ENCODE assay signal across 22 cellular contexts in genomic region chr9:87799503-87799902, GRCh38.
"Had no signal": no experiment of that assay in that cellular context is flagged by ENCODE, and none has a peak within 500 bp of the region (broad histone marks: within the 10 kb centered on the region; RNA-seq: fewer than 3 reads in every experiment).

No MANE protein-coding gene starts in this region.

- H3K9ac ChIP-seq: SK-N-SH had no signal

- H3K27ac ChIP-seq: RWPE1 had no signal

- H3K4me2 ChIP-seq: SK-N-SH had no signal

- H3K4me3 ChIP-seq: MG63 had no signal

- H3K36me3 ChIP-seq: MG63 had no signal

- H3K9me3 ChIP-seq: MG63, SK-N-SH had no signal

- ATAC-seq: Panc1, PC-3 had no signal

- H3K27me3 ChIP-seq: MG63 had no signal

- DNase-seq: Karpas-422, KG1, MG63, NCI-H1092, NCI-H1105 treated with DMSO at 0.1 percent for 48 hours, NCI-H1417 treated with DMSO at 0.1 percent for 48 hours, NCI-H146, NCI-H1694 treated with DMSO at 0.1 percent for 48 hours, NCI-H2029, NCI-H2081 treated with DMSO at 0.1 percent for 48 hours, NCI-H2171, NCI-H226, NCI-H446, NCI-H510A, NCI-H524 treated with DMSO at 0.1 percent for 48 hours, NCI-H69, NCI-H774, PC-3, SHP77, SK-N-SH had no signal
